In genomic region chr1:223776075-223776814, GRCh38 we compare ENCODE assay signal across 8 cellular contexts.
A peak's percentile ranks its signal among the peaks of the same experiment; 100 is the strongest.
DNase-seq lines count a peak whose midpoint lies in the region; ATAC-seq lines count a peak whose summit lies in the region.

No MANE protein-coding gene starts in this region.

- DNase-seq in activated CD4-positive, alpha-beta T cell treated with anti-CD3 and anti-CD28 coated beads for 24 hours (ENCODE audit: low read depth in 2 of 2), result peak; percentile 13 to 19
- DNase-seq in activated CD4-positive, alpha-beta T cell treated with anti-CD3 and anti-CD28 coated beads, Interleukin-2, amount 50 U/mL, for 1 hour, result no peak
- DNase-seq in activated CD4-positive, alpha-beta T cell treated with anti-CD3 and anti-CD28 coated beads, Interleukin-2, amount 50 U/mL, for 48 hours, result peak; percentile 39 to 58
- peak; percentile 37 for DNase-seq in fibroblast of gingiva (ENCODE audit: low read depth)
- peak; percentile 17 for DNase-seq in stimulated activated CD4-positive, alpha-beta T cell treated with anti-CD3 and anti-CD28 coated beads, Interleukin-12 subunit alpha, Interleukin-12 subunit beta, amount 100 ng/mL, for 4 hours

- ATAC-seq in HG03378 (IDR thresholded peaks at IDR 0.05; ENCODE audit: unreplicated experiment), result no peak
- no peak for ATAC-seq in GM21390 (IDR thresholded peaks at IDR 0.05; ENCODE audit: unreplicated experiment)
- ATAC-seq in HG03097 (IDR thresholded peaks at IDR 0.05; ENCODE audit: low FRiP score, unreplicated experiment), result no peak
